26 cellular contexts compared by ENCODE assay signal in genomic region chr2:195408811-195409210, GRCh38.
"Had no signal": no experiment of that assay in that cellular context is flagged by ENCODE, and none has a peak within 500 bp of the region (broad histone marks: within the 10 kb centered on the region; RNA-seq: fewer than 3 reads in every experiment).

No MANE protein-coding gene starts in this region.

- H3K27me3 ChIP-seq: brain microvascular endothelial cell, MG63 had no signal

- H3K9me3 Mint-ChIP-seq: activated CD4-positive, alpha-beta memory T cell treated with anti-CD3 and anti-CD28 coated beads, Interleukin-2, amount 10 ng/mL, durations not matched to agents 7 days and 5 days; activated naive CD8-positive, alpha-beta T cell treated with anti-CD3 and anti-CD28 coated beads, Interleukin-2, amount 50 U/mL, for 24 hours had no signal

- H3K27ac ChIP-seq: brain microvascular endothelial cell had no signal

- ATAC-seq: activated CD8-positive, alpha-beta memory T cell treated with anti-CD3 and anti-CD28 coated beads, Interleukin-2, amount 10 ng/mL, durations not matched to agents 7 days and 5 days; activated naive CD8-positive, alpha-beta T cell treated with anti-CD3 and anti-CD28 coated beads, Interleukin-2, amount 50 U/mL, for 24 hours had no signal

- H3K27me3 Mint-ChIP-seq: activated CD4-positive, alpha-beta memory T cell treated with anti-CD3 and anti-CD28 coated beads, Interleukin-2, amount 10 ng/mL, durations not matched to agents 7 days and 5 days; activated CD8-positive, alpha-beta memory T cell treated with anti-CD3 and anti-CD28 coated beads, Interleukin-2, amount 10 ng/mL, durations not matched to agents 7 days and 5 days; activated naive CD4-positive, alpha-beta T cell treated with anti-CD3 and anti-CD28 coated beads, Interleukin-2, amount 10 ng/mL, durations not matched to agents 7 days and 5 days; activated naive CD8-positive, alpha-beta T cell; activated naive CD8-positive, alpha-beta T cell treated with anti-CD3 and anti-CD28 coated beads, Interleukin-2, amount 50 U/mL, for 24 hours had no signal

- DNase-seq: activated CD4-positive, alpha-beta memory T cell treated with anti-CD3 and anti-CD28 coated beads, Interleukin-2, amount 10 ng/mL, durations not matched to agents 7 days and 5 days; activated CD4-positive, alpha-beta T cell treated with anti-CD3 and anti-CD28 coated beads for 1 hour; activated CD4-positive, alpha-beta T cell treated with anti-CD3 and anti-CD28 coated beads for 48 hours; activated CD4-positive, CD25-positive, alpha-beta regulatory T cell; activated CD8-positive, alpha-beta memory T cell treated with anti-CD3 and anti-CD28 coated beads for 24 hours; activated CD8-positive, alpha-beta memory T cell treated with anti-CD3 and anti-CD28 coated beads, Interleukin-2, amount 10 ng/mL, durations not matched to agents 7 days and 5 days; activated CD8-positive, alpha-beta memory T cell treated with anti-CD3 and anti-CD28 coated beads, Interleukin-2, amount 50 U/mL, for 48 hours; activated effector memory CD4-positive, alpha-beta T cell treated with Interleukin-2 at 50 U/mL for 16 hours; activated naive CD4-positive, alpha-beta T cell treated with anti-CD3 and anti-CD28 coated beads, Interleukin-2, amount 10 ng/mL, durations not matched to agents 7 days and 5 days; activated naive CD8-positive, alpha-beta T cell treated with anti-CD3 and anti-CD28 coated beads, Interleukin-2, amount 50 U/mL, for 24 hours; activated T-cell treated with anti-CD3 and anti-CD28 coated beads, Interleukin-2, amount 50 U/mL, for 48 hours; anterior cingulate cortex; brain microvascular endothelial cell; central memory CD4-positive, alpha-beta T cell; MG63; NCI-H1048; NCI-H1694; NCI-H2081 treated with DMSO at 0.1 percent for 48 hours; NCI-H226; NCI-H446 treated with DMSO at 0.1 percent for 48 hours; NK-92 treated with Interleukin-12 subunit alpha and Interleukin-12 subunit beta, amount 100 ng/mL, for 24 hours; OCI-M1; Right ventricle myocardium superior; T1000 had no signal

- H3K4me3 Mint-ChIP-seq: activated CD4-positive, alpha-beta memory T cell treated with anti-CD3 and anti-CD28 coated beads, Interleukin-2, amount 10 ng/mL, durations not matched to agents 7 days and 5 days; activated CD8-positive, alpha-beta memory T cell treated with anti-CD3 and anti-CD28 coated beads, Interleukin-2, amount 10 ng/mL, durations not matched to agents 7 days and 5 days; activated naive CD4-positive, alpha-beta T cell treated with anti-CD3 and anti-CD28 coated beads, Interleukin-2, amount 10 ng/mL, durations not matched to agents 7 days and 5 days; activated naive CD8-positive, alpha-beta T cell; activated naive CD8-positive, alpha-beta T cell treated with anti-CD3 and anti-CD28 coated beads, Interleukin-2, amount 50 U/mL, for 24 hours had no signal

- H3K36me3 ChIP-seq: brain microvascular endothelial cell, MG63, WERI-Rb-1 had no signal

- H3K36me3 Mint-ChIP-seq: activated CD8-positive, alpha-beta memory T cell treated with anti-CD3 and anti-CD28 coated beads, Interleukin-2, amount 10 ng/mL, durations not matched to agents 7 days and 5 days; activated naive CD8-positive, alpha-beta T cell had no signal

- H3K9me3 ChIP-seq: MG63 had no signal

- H3K27ac Mint-ChIP-seq: activated CD4-positive, alpha-beta memory T cell treated with anti-CD3 and anti-CD28 coated beads, Interleukin-2, amount 10 ng/mL, durations not matched to agents 7 days and 5 days; activated CD8-positive, alpha-beta memory T cell treated with anti-CD3 and anti-CD28 coated beads, Interleukin-2, amount 10 ng/mL, durations not matched to agents 7 days and 5 days; activated naive CD4-positive, alpha-beta T cell treated with anti-CD3 and anti-CD28 coated beads, Interleukin-2, amount 10 ng/mL, durations not matched to agents 7 days and 5 days; activated naive CD8-positive, alpha-beta T cell; activated naive CD8-positive, alpha-beta T cell treated with anti-CD3 and anti-CD28 coated beads, Interleukin-2, amount 50 U/mL, for 24 hours had no signal

- H3K4me3 ChIP-seq: MG63 had no signal
